Comparison of ENCODE assay signal across 17 cellular contexts in genomic region chr6:145808239-145808638, GRCh38. TPM values are rescaled to one million over a fixed set of nuclear protein-coding genes. Genes with fewer than 3 reads are reported as not detected.
DNase-seq lines count a peak whose midpoint lies in the region; ATAC-seq, FAIRE-seq and TF ChIP-seq lines count a peak whose summit lies in the region.
"Had no signal": no experiment of that assay in that cellular context is flagged by ENCODE, and none has a peak within 500 bp of the region (broad histone marks: within the 10 kb centered on the region; RNA-seq: fewer than 3 reads in every experiment).

No MANE protein-coding gene starts in this region.

- WGBS in esophagus muscularis mucosa: 69% methylated on average over 2 of the region's 2 CpGs

- FAIRE-seq in GM12892 (lab: Jason Lieb, UNC): peak; percentile 40
- no peak for FAIRE-seq in frontal cortex (lab: Jason Lieb, UNC)

- H3K4me2 ChIP-seq in Loucy (ENCODE audit: low read depth, low read length, poor library complexity, severe bottlenecking) (peak overlapping the region; percentile 18), osteoblast (ENCODE audit: insufficient read depth, low read length) (no peak overlapping the region)
- H3K4me2 ChIP-seq: BLaER1 treated with 17β-estradiol and CSF1 and Interleukin-3, amounts not matched to agents 10 nM and 100 nM had no signal

- H3K27me3 ChIP-seq in Loucy (ENCODE audit: insufficient read depth, low read length, poor library complexity, severe bottlenecking) (no peaks in the 10 kb centered on the region), esophagus muscularis mucosa (no peaks in the 10 kb centered on the region), osteoblast (ENCODE audit: insufficient read depth, low read length) (no peaks in the 10 kb centered on the region)
- H3K27me3 ChIP-seq: BLaER1 treated with 17β-estradiol and CSF1 and Interleukin-3, amounts not matched to agents 10 nM and 100 nM had no signal

- H3K9me3 ChIP-seq in Loucy (ENCODE audit: insufficient read depth, low read depth, low read length) (no peaks in the 10 kb centered on the region), esophagus muscularis mucosa (no peaks in the 10 kb centered on the region), osteoblast (ENCODE audit: low read depth, low read length) (no peaks in the 10 kb centered on the region)

- peaks cover 30% of the 10 kb centered on the region; the same call in 1 of the 2 replicates for H3K36me3 ChIP-seq in Loucy (ENCODE audit: insufficient read depth, low read length)
- peaks cover 0 to 27% (median 17%) of the 10 kb centered on the region in 4 donors for H3K36me3 ChIP-seq in esophagus muscularis mucosa
- peaks cover 25% of the 10 kb centered on the region for H3K36me3 ChIP-seq in osteoblast (ENCODE audit: insufficient read depth, low read length)

- peaks cover 65% of the 10 kb centered on the region for H4K20me1 ChIP-seq in Loucy (ENCODE audit: insufficient read depth, low read length, poor library complexity, severe bottlenecking)
- H4K20me1 ChIP-seq in osteoblast (ENCODE audit: insufficient read depth, low read length): peaks cover 38% of the 10 kb centered on the region

- intact Hi-C loops in esophagus muscularis mucosa (cut with DNase I): no loop called here

- H3K4me3 ChIP-seq in Loucy (ENCODE audit: low read length, poor library complexity, severe bottlenecking) (no peak overlapping the region), esophagus muscularis mucosa (no peak overlapping the region), osteoblast (ENCODE audit: insufficient read depth, low read length) (no peak overlapping the region)
- H3K4me3 ChIP-seq: BLaER1 treated with 17β-estradiol and CSF1 and Interleukin-3, amounts not matched to agents 10 nM and 100 nM had no signal

- H3K4me1 ChIP-seq in Loucy (ENCODE audit: insufficient read depth, low read length, poor library complexity, severe bottlenecking) (peaks cover 59% of the 10 kb centered on the region), esophagus muscularis mucosa (peaks cover 25 to 80% (median 55%) of the 10 kb centered on the region in 4 donors), osteoblast (ENCODE audit: insufficient read depth, low read length) (peaks cover 24% of the 10 kb centered on the region)

- ATAC-seq in HG02981 (IDR thresholded peaks at IDR 0.05; ENCODE audit: unreplicated experiment) (no peak), HG02973 (IDR thresholded peaks at IDR 0.05; ENCODE audit: unreplicated experiment) (no peak)
- ATAC-seq: CD8-positive, alpha-beta T cell; Panc1 had no signal

- H3K79me2 ChIP-seq in Loucy (ENCODE audit: insufficient read depth, low read length) (peaks cover 83% of the 10 kb centered on the region), osteoblast (ENCODE audit: insufficient read depth, low read length) (peaks cover 90% of the 10 kb centered on the region)

- H3F3A ChIP-seq in Loucy (ENCODE audit: low read depth): no peaks in the 10 kb centered on the region

- TF ChIP-seq EP300 in esophagus muscularis mucosa (IDR thresholded peaks at IDR 0.05): no peak

- H3K27ac ChIP-seq in esophagus muscularis mucosa (replicated peaks in 1 of 4) (peak overlapping the region; percentile 63 to 97 (median 96)), osteoblast (ENCODE audit: low read depth, low read length) (no peak overlapping the region)
- H3K27ac ChIP-seq: BLaER1 treated with 17β-estradiol and CSF1 and Interleukin-3, amounts not matched to agents 10 nM and 100 nM had no signal

- TF ChIP-seq POLR2A in GM12892 (IDR thresholded peaks at IDR 0.05; ENCODE audit: low read depth, low read length) (no peak), esophagus muscularis mucosa (IDR thresholded peaks at IDR 0.05; ENCODE audit: low read depth) (no peak)

- no peak overlapping the region for H3K9ac ChIP-seq in Loucy (ENCODE audit: low read depth, low read length, poor library complexity, severe bottlenecking)
- H3K9ac ChIP-seq: BLaER1 treated with 17β-estradiol and CSF1 and Interleukin-3, amounts not matched to agents 10 nM and 100 nM had no signal

- no peak for DNase-seq in GM12892 (ENCODE audit: insufficient read length)
- no peak for DNase-seq in esophagus muscularis mucosa (ENCODE audit: extremely low spot score)
- DNase-seq in osteoblast (ENCODE audit: insufficient read length, low spot score, missing footprints): peak; percentile 27
- no peak for DNase-seq in DMS79 (lab: John Stamatoyannopoulos, UW)
- DNase-seq in frontal cortex (ENCODE audit: low spot score in 2 of 2): no peak
- DNase-seq: CD8-positive, alpha-beta T cell; H9; KBM-7; NCI-H1092; NCI-H1436 treated with DMSO at 0.1 percent for 48 hours; NCI-H2029; SW 1271 had no signal

- no peaks in the 10 kb centered on the region for H3K9me2 ChIP-seq in Loucy (replicated peaks; ENCODE audit: low read depth, low read length)

- TF ChIP-seq CTCF in Loucy (conservative IDR thresholded peaks at IDR 0.05; ENCODE audit: low read length): no peak
- no peak for TF ChIP-seq CTCF in esophagus muscularis mucosa (IDR thresholded peaks at IDR 0.05)
- TF ChIP-seq CTCF in osteoblast (IDR thresholded peaks at IDR 0.05; ENCODE audit: extremely low read depth, low read depth, low read length): no peak

- H2AFZ ChIP-seq in Loucy (ENCODE audit: low read length) (no peak overlapping the region), osteoblast (ENCODE audit: low read length) (no peak overlapping the region)

RNA-seq across cellular contexts. Expression of gene FBXO30, which starts 6.4 kb away (rescaled TPM):
- 2.7 TPM for polyA plus RNA-seq in GM12892 (2012; ENCODE audit: missing spikeins)
- total RNA-seq in esophagus muscularis mucosa (10 to 100 TPM; 47.1 to 92.2 (median 69.3) TPM), osteoblast (14.1 and 14.5 TPM in 2 replicates), frontal cortex (92.9 TPM)
